In the genomic region with DNA sequence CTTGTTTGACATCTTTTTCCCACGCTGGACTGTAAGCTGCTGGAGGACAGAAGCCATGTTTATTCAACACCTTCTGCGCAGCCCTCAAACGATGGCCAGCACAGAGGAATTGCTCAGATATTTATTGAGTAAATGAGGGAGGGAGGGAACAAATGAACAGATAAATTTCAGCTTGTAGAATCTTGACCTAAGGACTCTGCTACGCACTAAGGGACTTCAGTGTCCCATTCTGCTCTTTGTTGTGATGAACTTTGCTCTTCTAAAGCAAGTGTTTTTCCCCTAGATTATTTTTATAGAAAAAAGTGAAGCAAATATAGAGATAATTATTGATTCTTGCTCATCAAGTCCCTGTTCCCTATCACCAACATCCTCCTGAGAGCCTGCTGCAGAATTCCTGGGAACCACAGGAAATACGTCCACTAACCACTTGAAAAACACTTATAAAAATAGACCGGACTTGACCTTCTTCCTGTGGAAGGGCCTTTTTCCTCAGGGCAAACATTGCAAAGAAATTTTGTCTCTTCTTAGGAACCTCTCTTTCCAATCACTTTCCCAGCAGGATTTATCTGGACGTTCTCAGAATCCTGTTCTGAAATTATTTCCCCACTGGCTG, we compare ENCODE assay signal across 30 cellular contexts. TPM values are rescaled to one million over a fixed set of nuclear protein-coding genes. Genes with fewer than 3 reads are reported as not detected.
A peak's percentile ranks its signal among the peaks of the same experiment; 100 is the strongest.
DNase-seq lines count a peak whose midpoint lies in the region; ATAC-seq, FAIRE-seq and TF ChIP-seq lines count a peak whose summit lies in the region.
"Had no signal": no experiment of that assay in that cellular context is flagged by ENCODE, and none has a peak within 500 bp of the region (broad histone marks: within the 10 kb centered on the region; RNA-seq: fewer than 3 reads in every experiment).

No MANE protein-coding gene starts in this region.

- H3K4me2 ChIP-seq in HepG2 (ENCODE audit: low read depth, low read length): no peak overlapping the region
- H3K4me2 ChIP-seq in mesenchymal stem cell (ENCODE audit: low read length, poor library complexity, severe bottlenecking): no peak overlapping the region

- no peaks in the 10 kb centered on the region for H3K4me1 ChIP-seq in liver (ENCODE audit: control insufficient read depth in 4 of 4, insufficient read depth in 4 of 4, low read length in 3 of 4)
- no peaks in the 10 kb centered on the region for H3K4me1 ChIP-seq in HepG2 (ENCODE audit: insufficient read depth, low read length)
- no peaks in the 10 kb centered on the region for H3K4me1 ChIP-seq in mesenchymal stem cell (ENCODE audit: control insufficient read depth, insufficient read depth, low read depth, low read length)
- H3K4me1 ChIP-seq: suprapubic skin had no signal

- no peak overlapping the region for H2BK120ac ChIP-seq in mesenchymal stem cell (ENCODE audit: low read depth, low read length)

- DNase-seq in HepG2 (ENCODE audit: low spot score) (no peak), fibroblast of pulmonary artery (ENCODE audit: low read depth) (peak; percentile 19), mesenchymal stem cell (peak; percentile 76), HPDE6-E6E7 (ENCODE audit: extremely low spot score) (no peak)
- DNase-seq in activated CD8-positive, alpha-beta T cell treated with anti-CD3 and anti-CD28 coated beads for 36 hours: no peak
- DNase-seq: activated T-cell treated with anti-CD3 and anti-CD28 coated beads for 4 hours; amniotic stem cell; brain microvascular endothelial cell; CD4-positive, alpha-beta T cell; glutamatergic neuron; H9; Kasumi-1; mammary epithelial cell; NCI-H2107; NCI-H748 treated with DMSO at 0.1 percent for 48 hours; SIG-M5; small intestine; stimulated activated naive CD4-positive, alpha-beta T cell; SW 1271; upper lobe of left lung had no signal

- H3K27ac Mint-ChIP-seq in activated CD8-positive, alpha-beta T cell treated with anti-CD3 and anti-CD28 coated beads for 36 hours: no peak overlapping the region
- H3K27ac Mint-ChIP-seq: activated naive CD4-positive, alpha-beta T cell treated with anti-CD3 and anti-CD28 coated beads, Interleukin-2, amount 50 U/mL, for 24 hours; CD4-positive, alpha-beta T cell; H9; natural killer cell treated with Interleukin-12 subunit alpha and Interleukin-12 subunit beta and Interleukin-15 and Interleukin-18, amount 100 ng/mL, for 72 hours had no signal

- no peak overlapping the region for H3K27ac ChIP-seq in liver (ENCODE audit: low read depth in 1 of 2, low read length in 2 of 2)
- H3K27ac ChIP-seq in HepG2 (ENCODE audit: extremely low read length, insufficient read depth, low read length): no peak overlapping the region
- H3K27ac ChIP-seq in mesenchymal stem cell (ENCODE audit: low read length, poor library complexity, severe bottlenecking): no peak overlapping the region
- H3K27ac ChIP-seq: brain microvascular endothelial cell, HL-60, suprapubic skin had no signal

- H2BK5ac ChIP-seq in mesenchymal stem cell (ENCODE audit: low read depth, low read length, poor library complexity, severe bottlenecking): no peak overlapping the region

- no peaks in the 10 kb centered on the region for H3K36me3 Mint-ChIP-seq in activated CD8-positive, alpha-beta T cell treated with anti-CD3 and anti-CD28 coated beads for 36 hours (ENCODE audit: low read depth)
- H3K36me3 Mint-ChIP-seq: natural killer cell treated with Interleukin-12 subunit alpha and Interleukin-12 subunit beta and Interleukin-15 and Interleukin-18, amount 100 ng/mL, for 72 hours had no signal

- no peak for ATAC-seq in HepG2
- no peak for ATAC-seq in GM19324 (IDR thresholded peaks at IDR 0.05; ENCODE audit: low FRiP score, unreplicated experiment)
- ATAC-seq in activated CD8-positive, alpha-beta T cell treated with anti-CD3 and anti-CD28 coated beads for 36 hours: no peak
- no peak for ATAC-seq in HG02571 (IDR thresholded peaks at IDR 0.05; ENCODE audit: unreplicated experiment)
- ATAC-seq: GM12878; natural killer cell treated with Interleukin-12 subunit alpha and Interleukin-12 subunit beta and Interleukin-15 and Interleukin-18, amount 100 ng/mL, for 72 hours; Panc1 had no signal

- peaks cover 1% of the 10 kb centered on the region for H3K27me3 Mint-ChIP-seq in activated CD8-positive, alpha-beta T cell treated with anti-CD3 and anti-CD28 coated beads for 36 hours
- H3K27me3 Mint-ChIP-seq: activated naive CD4-positive, alpha-beta T cell treated with anti-CD3 and anti-CD28 coated beads, Interleukin-2, amount 50 U/mL, for 24 hours had no signal

- no peaks in the 10 kb centered on the region for H3K4me1 Mint-ChIP-seq in activated CD8-positive, alpha-beta T cell treated with anti-CD3 and anti-CD28 coated beads for 36 hours (ENCODE audit: low read depth)
- H3K4me1 Mint-ChIP-seq: activated naive CD4-positive, alpha-beta T cell treated with anti-CD3 and anti-CD28 coated beads, Interleukin-2, amount 50 U/mL, for 24 hours had no signal

- H3K4me3 ChIP-seq in liver (ENCODE audit: low read depth in 1 of 3, low read length in 3 of 3) (no peak overlapping the region), HepG2 (replicated peaks in 1 of 3; ENCODE audit: insufficient read depth in 1 of 3, low read depth in 2 of 3, low read length in 3 of 3) (no peak overlapping the region), fibroblast of pulmonary artery (replicated peaks; ENCODE audit: low read depth, low read length) (no peak overlapping the region), mesenchymal stem cell (ENCODE audit: insufficient read depth in 1 of 2, low read depth in 1 of 2, low read length in 2 of 2) (no peak overlapping the region)
- H3K4me3 ChIP-seq: GM12878, suprapubic skin, upper lobe of left lung had no signal

- no peak overlapping the region for H3K4me3 Mint-ChIP-seq in activated CD8-positive, alpha-beta T cell treated with anti-CD3 and anti-CD28 coated beads for 36 hours
- H3K4me3 Mint-ChIP-seq: activated naive CD4-positive, alpha-beta T cell treated with anti-CD3 and anti-CD28 coated beads, Interleukin-2, amount 50 U/mL, for 24 hours; CD4-positive, alpha-beta T cell; H9; natural killer cell treated with Interleukin-12 subunit alpha and Interleukin-12 subunit beta and Interleukin-15 and Interleukin-18, amount 100 ng/mL, for 72 hours had no signal

- CTCF ChIA-PET in HepG2 (lab: Yijun Ruan, JAX; ENCODE audit: low intra/inter-chr PET ratio, low total read pairs): no interaction called here
- CTCF ChIA-PET in activated CD8-positive, alpha-beta T cell treated with anti-CD3 and anti-CD28 coated beads for 36 hours (lab: Charles Lee): interaction anchor here (0.7 to 2.0 kb wide), 4 partner anchors 14 to 82 kb away, joined by 3 to 7 read pairs (median 4); no protein-coding TSS in a partner anchor

- H2AK5ac ChIP-seq in mesenchymal stem cell (ENCODE audit: low read length, severe bottlenecking): no peak overlapping the region

- no TSS peak for BruUV-seq in HepG2 (replicated peaks; lab: Mats Ljungman, UMichigan)

- H4K8ac ChIP-seq in mesenchymal stem cell (ENCODE audit: low read length): no peak overlapping the region

- H4K20me1 ChIP-seq in HepG2 (ENCODE audit: insufficient read depth, low read length): no peaks in the 10 kb centered on the region

- H3K4ac ChIP-seq in mesenchymal stem cell (ENCODE audit: low read depth in 1 of 2, low read length in 2 of 2): no peak overlapping the region

- no peaks in the 10 kb centered on the region for H3K79me2 ChIP-seq in HepG2 (ENCODE audit: insufficient read depth, low read length)

- no peaks in the 10 kb centered on the region for H3K9me3 Mint-ChIP-seq in activated CD8-positive, alpha-beta T cell treated with anti-CD3 and anti-CD28 coated beads for 36 hours
- H3K9me3 Mint-ChIP-seq: activated naive CD4-positive, alpha-beta T cell treated with anti-CD3 and anti-CD28 coated beads, Interleukin-2, amount 50 U/mL, for 24 hours; CD4-positive, alpha-beta T cell; H9; natural killer cell treated with Interleukin-12 subunit alpha and Interleukin-12 subunit beta and Interleukin-15 and Interleukin-18, amount 100 ng/mL, for 72 hours had no signal

- TF ChIP-seq EP300 in HepG2 (IDR thresholded peaks at IDR 0.05; ENCODE audit: low read depth in 2 of 2, low read length in 2 of 2): no peak
- TF ChIP-seq EP300 in HepG2 (CRISPR knock-in tag; IDR thresholded peaks at IDR 0.05; ENCODE audit: borderline replicate concordance): no peak

- H2BK12ac ChIP-seq in mesenchymal stem cell (ENCODE audit: low read length in 2 of 2): no peak overlapping the region

- no peak for TF ChIP-seq POLR2A in HepG2 (IDR thresholded peaks at IDR 0.05; ENCODE audit: insufficient read depth in 1 of 2, low read depth in 2 of 2, low read length in 2 of 2)

- FAIRE-seq in HepG2 (lab: Jason Lieb, UNC): no peak
- FAIRE-seq: A204.1, GM12878, small intestine had no signal

- intact Hi-C loops in HepG2 (cut with micrococcal nuclease; ENCODE audit: unreplicated experiment): no loop called here
- intact Hi-C loops in activated CD8-positive, alpha-beta T cell treated with anti-CD3 and anti-CD28 coated beads for 36 hours (cut with micrococcal nuclease): no loop called here

- TF ChIP-seq RAD21 in liver (IDR thresholded peaks at IDR 0.05): no peak
- no peak for TF ChIP-seq RAD21 in HepG2 (CRISPR knock-in tag; IDR thresholded peaks at IDR 0.05)

- no peaks in the 10 kb centered on the region for H3K36me3 ChIP-seq in liver (ENCODE audit: control insufficient read depth in 4 of 4, insufficient read depth in 3 of 4, low read depth in 1 of 4, low read length in 3 of 4)
- no peaks in the 10 kb centered on the region for H3K36me3 ChIP-seq in HepG2 (replicated peaks in 1 of 2; ENCODE audit: control insufficient read depth in 1 of 2, insufficient read depth in 2 of 2, low read length in 2 of 2)
- no peaks in the 10 kb centered on the region for H3K36me3 ChIP-seq in mesenchymal stem cell (ENCODE audit: control insufficient read depth in 1 of 2, insufficient read depth in 2 of 2, low read depth in 1 of 2, low read length in 2 of 2)
- H3K36me3 ChIP-seq: brain microvascular endothelial cell, suprapubic skin, upper lobe of left lung had no signal

- no peaks in the 10 kb centered on the region for H3K27me3 ChIP-seq in liver (ENCODE audit: control insufficient read depth in 4 of 4, insufficient read depth in 4 of 4, low read length in 3 of 4)
- H3K27me3 ChIP-seq in HepG2 (ENCODE audit: control insufficient read depth in 1 of 2, insufficient read depth in 2 of 2, low read length in 2 of 2): no peaks in the 10 kb centered on the region
- H3K27me3 ChIP-seq in mesenchymal stem cell (ENCODE audit: control insufficient read depth in 1 of 2, insufficient read depth in 1 of 2, low read length in 2 of 2): no peaks in the 10 kb centered on the region
- H3K27me3 ChIP-seq: brain microvascular endothelial cell, suprapubic skin, upper lobe of left lung had no signal

- H3K9ac ChIP-seq in liver (ENCODE audit: low read depth in 1 of 2, low read length in 2 of 2) (no peak overlapping the region), HepG2 (ENCODE audit: insufficient read depth, low read depth, low read length) (no peak overlapping the region), mesenchymal stem cell (ENCODE audit: low read length) (no peak overlapping the region)

- H3K9me3 ChIP-seq in liver (ENCODE audit: control insufficient read depth in 4 of 4, low read length in 3 of 4): no peaks in the 10 kb centered on the region
- no peaks in the 10 kb centered on the region for H3K9me3 ChIP-seq in HepG2 (ENCODE audit: low read length)
- no peaks in the 10 kb centered on the region for H3K9me3 ChIP-seq in mesenchymal stem cell (ENCODE audit: control insufficient read depth, low read length)
- H3K9me3 ChIP-seq: suprapubic skin, upper lobe of left lung had no signal

- WGBS in liver: 74% methylated on average over 7 of the region's 7 CpGs
- 67% methylated on average over 7 of the region's 7 CpGs for WGBS in HepG2 (ENCODE audit: low lambda C conversion rate)
- 45% methylated on average over 6 of the region's 7 CpGs for WGBS in mesenchymal stem cell

- TF ChIP-seq CTCF in liver (IDR thresholded peaks at IDR 0.05; ENCODE audit: low read depth, low read length, missing input control): no peak
- no peak for TF ChIP-seq CTCF in HepG2 (CRISPR knock-in tag; IDR thresholded peaks at IDR 0.05)
- TF ChIP-seq CTCF in fibroblast of pulmonary artery (IDR thresholded peaks at IDR 0.05; ENCODE audit: low read length, missing control alignments): no peak
- TF ChIP-seq CTCF in activated CD8-positive, alpha-beta T cell treated with anti-CD3 and anti-CD28 coated beads for 36 hours (IDR thresholded peaks at IDR 0.05): no peak

- H3K18ac ChIP-seq in mesenchymal stem cell (ENCODE audit: low read depth in 1 of 2, low read length in 2 of 2): no peak overlapping the region

- H2AFZ ChIP-seq in HepG2 (ENCODE audit: low read length): no peak overlapping the region
- no peak overlapping the region for H2AFZ ChIP-seq in mesenchymal stem cell (ENCODE audit: low read depth, low read length)

- no peak overlapping the region for H3K14ac ChIP-seq in mesenchymal stem cell (ENCODE audit: low read length in 2 of 2)

- H4K91ac ChIP-seq in mesenchymal stem cell (ENCODE audit: low read length): no peak overlapping the region

- POLR2A ChIA-PET in HepG2 (lab: Yijun Ruan, JAX): no interaction called here
- POLR2A ChIA-PET in activated CD8-positive, alpha-beta T cell treated with anti-CD3 and anti-CD28 coated beads for 36 hours (lab: Charles Lee): no interaction called here

- no peak overlapping the region for H3K23ac ChIP-seq in mesenchymal stem cell (ENCODE audit: low read length in 2 of 2)

- H2BK15ac ChIP-seq in mesenchymal stem cell (ENCODE audit: low read depth, poor library complexity, severe bottlenecking): no peak overlapping the region

- no peaks in the 10 kb centered on the region for H3K79me1 ChIP-seq in mesenchymal stem cell (replicated peaks; ENCODE audit: low read length, poor library complexity, severe bottlenecking)

- in situ Hi-C loops in HepG2 (cut with HindIII; ENCODE audit: extremely low pct_ligation_motif_present, low pct_unique_long_range_greater_than_20kb): no loop called here

RNA-seq across cellular contexts. Expression of gene FGF1, which starts 54.9 kb away (rescaled TPM):
- total RNA-seq in liver (under 1 TPM; 0.05 to 0.25 TPM), HepG2 (2016; rRNA removed; fragmentation: Illumina TruSeq; extraction: Trizol) (not detected in 2 replicates)
- polyA plus RNA-seq in liver (under 1 TPM; 0.08 to 0.24 TPM), HepG2 (2011; rRNA removed) (not detected in 2 replicates)
- total RNA-seq in HepG2 (2016; cell fraction: cytosol; rRNA removed; fragmentation: Illumina TruSeq; extraction: Trizol; ENCODE audit: low read depth): 0.18 TPM in 1 of 2 replicates, not detected in the other
- not detected in 2 replicates for total RNA-seq in HepG2 (2016; cell fraction: insoluble cytoplasmic fraction; rRNA removed; fragmentation: Illumina TruSeq; extraction: Trizol)
- 0.07 and 0.12 TPM in 2 replicates for total RNA-seq in HepG2 (2016; cell fraction: membrane; rRNA removed; fragmentation: Illumina TruSeq; extraction: Trizol)
- not detected in 2 replicates for total RNA-seq in HepG2 (2016; cell fraction: nucleus; rRNA removed; fragmentation: Illumina TruSeq; extraction: Trizol)
- polyA plus RNA-seq in HepG2 (2011; cell fraction: cytosol; rRNA removed): not detected in 2 replicates
- not detected in 2 replicates for polyA plus RNA-seq in HepG2 (2011; cell fraction: nucleus; rRNA removed)
- not detected in 2 replicates for polyA plus RNA-seq in HepG2 (2012)
- not detected in 2 replicates for polyA plus RNA-seq in HepG2 (2016; cell fraction: cytosol; fragmentation: Illumina TruSeq; extraction: Trizol; ENCODE audit: low read depth)
- polyA plus RNA-seq in HepG2 (2016; cell fraction: insoluble cytoplasmic fraction; fragmentation: Illumina TruSeq; extraction: Trizol; ENCODE audit: low read depth): not detected in 2 replicates
- not detected in 2 replicates for polyA plus RNA-seq in HepG2 (2016; cell fraction: membrane; fragmentation: Illumina TruSeq; extraction: Trizol; ENCODE audit: low read depth)
- polyA plus RNA-seq in HepG2 (2016; cell fraction: nucleus; fragmentation: Illumina TruSeq; extraction: Trizol; ENCODE audit: insufficient read depth, low read depth): not detected in 2 replicates
- not detected in 2 replicates for polyA minus RNA-seq in HepG2 (2011; rRNA and poly(A)+ RNA removed; ENCODE audit: low replicate concordance)
- not detected in 2 replicates for polyA minus RNA-seq in HepG2 (2011; cell fraction: cytosol; rRNA and poly(A)+ RNA removed)
- not detected in 2 replicates for polyA minus RNA-seq in HepG2 (2011; cell fraction: nucleus; rRNA and poly(A)+ RNA removed)
- 1.3 TPM for polyA plus RNA-seq in mesenchymal stem cell (2013, experiment 1 of 2)
- polyA plus RNA-seq in mesenchymal stem cell (2013, experiment 2 of 2): 1.8 TPM
- total RNA-seq in activated CD8-positive, alpha-beta T cell treated with anti-CD3 and anti-CD28 coated beads for 36 hours: not detected
- total RNA-seq: CD4-positive, alpha-beta T cell; GM12878; natural killer cell treated with Interleukin-12 subunit alpha and Interleukin-12 subunit beta and Interleukin-15 and Interleukin-18, amount 100 ng/mL, for 72 hours had no signal
- polyA plus RNA-seq: GM12878 had no signal

Comparison
In these comparisons a context has a peak if more than half of its experiments do, and no peak if none do; other contexts are left out.
1. DNase-seq: peak in fibroblast of pulmonary artery (single experiment) and mesenchymal stem cell (single experiment); none in HepG2 (single experiment), activated CD8-positive, alpha-beta T cell treated with anti-CD3 and anti-CD28 coated beads for 36 hours (single experiment) and HPDE6-E6E7 (single experiment).